5 cellular contexts compared by ENCODE assay signal in the genomic region with DNA sequence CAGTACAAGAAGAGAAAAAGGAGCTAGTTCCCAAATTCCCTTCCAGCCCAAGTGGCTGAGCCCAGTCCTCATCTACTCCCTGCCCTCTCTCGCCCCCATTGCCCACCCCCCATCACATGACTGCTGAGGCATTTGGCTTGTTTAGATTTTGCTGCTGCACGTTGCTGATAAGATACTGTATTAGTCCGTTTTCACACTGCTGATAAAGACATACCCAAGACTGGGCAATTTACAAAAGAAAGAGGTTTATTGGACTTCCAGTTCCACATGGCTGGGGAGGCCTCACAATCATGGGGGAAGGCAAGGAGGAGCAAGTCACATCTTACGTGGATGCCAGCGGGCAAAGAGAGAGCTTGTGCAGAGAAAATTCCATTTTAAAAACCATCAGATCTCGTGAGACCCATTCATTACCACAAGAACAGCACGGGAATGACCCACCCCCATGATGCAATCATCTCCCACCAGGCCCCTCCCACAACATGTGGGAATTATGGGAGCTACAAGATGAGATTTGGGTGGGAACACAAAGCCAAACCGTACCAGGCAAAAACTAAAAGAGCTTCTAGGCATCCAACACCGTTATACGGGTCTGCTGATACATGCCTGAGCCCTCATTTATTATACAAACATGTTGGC.
DNase-seq lines count a peak whose midpoint lies in the region; ATAC-seq, FAIRE-seq and TF ChIP-seq lines count a peak whose summit lies in the region.
"Not testable (repeated sequence)": the region's sequence is repeated elsewhere in the genome, so short reads cannot be mapped to it uniquely, and the experiment has no call there.

No MANE protein-coding gene starts in this region.

- intact Hi-C loops in K562 (cut with micrococcal nuclease): not testable (repeated sequence)

- not testable (repeated sequence) for H4K12ac ChIP-seq in trophoblast cell (ENCODE audit: low read depth, low read length)

- H3K9me1 ChIP-seq in K562 (ENCODE audit: control insufficient read depth, insufficient read depth, low read length): not testable (repeated sequence)

- H3K27ac ChIP-seq in K562 (ENCODE audit: extremely low read depth, low read depth, low read length); trophoblast cell (ENCODE audit: low read depth, low read length): not testable (repeated sequence)
- peak overlapping the region; percentile 67 for H3K27ac ChIP-seq in suprapubic skin

- peak; percentile 49; the same call in 2 of the 3 replicates for ATAC-seq in K562

- CTCF ChIA-PET in K562 (lab: Yijun Ruan, JAX; ENCODE audit: low intra/inter-chr PET ratio): not testable (repeated sequence)

- not testable (repeated sequence) for H4K91ac ChIP-seq in trophoblast cell (ENCODE audit: low read depth, low read length)

- not testable (repeated sequence) for H3K36me3 Mint-ChIP-seq in neural crest cell (ENCODE audit: low read depth)

- H3K23ac ChIP-seq in trophoblast cell (ENCODE audit: low read length): not testable (repeated sequence)

- TF ChIP-seq RAD21 in K562 (CRISPR knock-in tag; conservative IDR thresholded peaks at IDR 0.05 in 1 of 2, IDR thresholded peaks at IDR 0.05 in 1 of 2): not testable (repeated sequence)

- not testable (repeated sequence) for H4K8ac ChIP-seq in trophoblast cell (ENCODE audit: low read depth, low read length)

- not testable (repeated sequence) for H3K27me3 ChIP-seq in K562 (ENCODE audit: control insufficient read depth in 2 of 2, insufficient read depth in 2 of 2, low read length in 2 of 2); trophoblast cell (ENCODE audit: insufficient read depth, low read length); suprapubic skin

- H2BK5ac ChIP-seq in trophoblast cell (ENCODE audit: low read depth, low read length, poor library complexity): not testable (repeated sequence)

- DNase-seq in NCI-H748 (lab: John Stamatoyannopoulos, UW; ENCODE audit: unreplicated experiment) (peak; percentile 4), K562 (ENCODE audit: extremely low read depth in 1 of 4, low spot score in 3 of 4) (peak in 1 of 4 experiments; percentile 13)
- DNase-seq in neural crest cell (ENCODE audit: low read depth, low spot score); trophoblast cell; suprapubic skin (ENCODE audit: low spot score in 2 of 2): not testable (repeated sequence)

- peak overlapping the region; percentile 46 for H3K14ac ChIP-seq in trophoblast cell (ENCODE audit: low read length)

- BruUV-seq in K562 (replicated peaks; lab: Mats Ljungman, UMichigan): not testable (repeated sequence)

- not testable (repeated sequence) for H3K79me1 ChIP-seq in trophoblast cell (ENCODE audit: low read length)

- not testable (repeated sequence) for H3K9ac ChIP-seq in K562 (ENCODE audit: insufficient read depth in 1 of 2, low read depth in 2 of 2, low read length in 2 of 2); trophoblast cell (ENCODE audit: low read length)

- TF ChIP-seq CTCF in K562 (IDR thresholded peaks at IDR 0.05 in 2 of 3, conservative IDR thresholded peaks at IDR 0.05 in 1 of 3; ENCODE audit: insufficient read depth in 2 of 3, low read depth in 1 of 3, low read length in 3 of 3); neural crest cell (conservative IDR thresholded peaks at IDR 0.05); suprapubic skin (IDR thresholded peaks at IDR 0.05): not testable (repeated sequence)

- not testable (repeated sequence) for H3K4ac ChIP-seq in trophoblast cell (ENCODE audit: low read depth, low read length)

- not testable (repeated sequence) for FAIRE-seq in K562 (lab: Jason Lieb, UNC)

- peak overlapping the region; percentile 82 for H2BK12ac ChIP-seq in trophoblast cell (ENCODE audit: low read length)

- H2BK120ac ChIP-seq in trophoblast cell (ENCODE audit: insufficient read depth, low read length, poor library complexity): not testable (repeated sequence)

- not testable (repeated sequence) for H3K4me3 Mint-ChIP-seq in neural crest cell

- not testable (repeated sequence) for H3K4me1 Mint-ChIP-seq in neural crest cell

- H3K4me3 ChIP-seq in K562; trophoblast cell (ENCODE audit: low read depth, low read length); suprapubic skin: not testable (repeated sequence)

- not testable (repeated sequence) for H3K4me1 ChIP-seq in K562 (replicated peaks in 1 of 2; ENCODE audit: control insufficient read depth in 2 of 2, insufficient read depth in 2 of 2, low read length in 2 of 2); trophoblast cell (ENCODE audit: control insufficient read depth in 1 of 2, insufficient read depth in 2 of 2, low read length in 2 of 2)
- peaks cover 33% of the 10 kb centered on the region for H3K4me1 ChIP-seq in suprapubic skin

- H3K9me3 Mint-ChIP-seq in neural crest cell: not testable (repeated sequence)

- not testable (repeated sequence) for H2AFZ ChIP-seq in K562 (ENCODE audit: low read depth, low read length); trophoblast cell (ENCODE audit: insufficient read depth, low read length, poor library complexity)

- H3K18ac ChIP-seq in trophoblast cell (ENCODE audit: low read length): not testable (repeated sequence)

- H3K79me2 ChIP-seq in K562 (ENCODE audit: control insufficient read depth, insufficient read depth, low read length); trophoblast cell (ENCODE audit: control insufficient read depth, insufficient read depth, low read length, poor library complexity): not testable (repeated sequence)

- TF ChIP-seq EP300 in K562 (IDR thresholded peaks at IDR 0.05; ENCODE audit: low read length): peak; percentile 71
- TF ChIP-seq EP300 in suprapubic skin (IDR thresholded peaks at IDR 0.05): not testable (repeated sequence)

- not testable (repeated sequence) for H3K9me3 ChIP-seq in K562 (replicated peaks; ENCODE audit: control insufficient read depth, insufficient read depth, low read depth, low read length); trophoblast cell (ENCODE audit: insufficient read depth, low read depth, low read length); suprapubic skin

- in situ Hi-C loops in K562 (cut with MboI): not testable (repeated sequence)

- H4K20me1 ChIP-seq in K562 (replicated peaks; ENCODE audit: control insufficient read depth, insufficient read depth, low read length): not testable (repeated sequence)

- H3K27me3 Mint-ChIP-seq in neural crest cell (ENCODE audit: low read depth): not testable (repeated sequence)

- not testable (repeated sequence) for TF ChIP-seq POLR2A in K562 (conservative IDR thresholded peaks at IDR 0.05); suprapubic skin (IDR thresholded peaks at IDR 0.05)

- H3K4me2 ChIP-seq in K562 (ENCODE audit: insufficient read depth, low read length); trophoblast cell (ENCODE audit: low read length): not testable (repeated sequence)

- not testable (repeated sequence) for H3K36me3 ChIP-seq in K562 (ENCODE audit: control insufficient read depth, insufficient read depth, low read length); trophoblast cell (ENCODE audit: control insufficient read depth in 1 of 2, insufficient read depth in 2 of 2, low read length in 2 of 2); suprapubic skin

- H2AK5ac ChIP-seq in trophoblast cell (ENCODE audit: low read length): not testable (repeated sequence)

- POLR2A ChIA-PET in K562 (lab: Yijun Ruan, JAX): not testable (repeated sequence)

- H3K27ac Mint-ChIP-seq in neural crest cell (ENCODE audit: unreplicated experiment): peak overlapping the region; percentile 81

- WGBS in K562 (ENCODE audit: insufficient coverage, low coverage, missing lambda C conversion rate): 12% methylated on average over 10 of the region's 10 CpGs
- no CpG with 5 or more reads among the region's 10 CpGs for WGBS in trophoblast cell (ENCODE audit: extremely low coverage, insufficient coverage, insufficient read length)
- 83% methylated on average over 10 of the region's 10 CpGs for WGBS in suprapubic skin

TF ChIP-seq in K562, 482 proteins besides CTCF, POLR2A, EP300 and RAD21 (continues in another document):
- TF ChIP-seq KDM1A (IDR thresholded peaks at IDR 0.05): 0 out of 4 replicates have a peak, but pooled peaks of 1 of the 2 experiments have one; percentile 28
- TF ChIP-seq NFIC (IDR thresholded peaks at IDR 0.05): 0 out of 2 replicates have a peak, but pooled peaks have one; percentile 19
- peak; percentile 47; the same call in 1 of the 2 replicates for TF ChIP-seq CXXC5 (CRISPR knock-in tag; IDR thresholded peaks at IDR 0.05)
- not testable (repeated sequence) for TF ChIP-seq CEBPG (CRISPR knock-in tag; IDR thresholded peaks at IDR 0.05); FOXM1 (CRISPR knock-in tag; IDR thresholded peaks at IDR 0.05; ENCODE audit: low read depth)
- TF ChIP-seq CEBPG (tag; conservative IDR thresholded peaks at IDR 0.05 in 1 of 2, IDR thresholded peaks at IDR 0.05 in 1 of 2): peak in 1 of 2 experiments; percentile 60; a peak in 2 of 4 replicates
- TF ChIP-seq, protein P1, sequence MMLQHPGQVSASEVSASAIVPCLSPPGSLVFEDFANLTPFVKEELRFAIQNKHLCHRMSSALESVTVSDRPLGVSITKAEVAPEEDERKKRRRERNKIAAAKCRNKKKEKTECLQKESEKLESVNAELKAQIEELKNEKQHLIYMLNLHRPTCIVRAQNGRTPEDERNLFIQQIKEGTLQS (IDR thresholded peaks at IDR 0.05): peak; percentile 86
- TF ChIP-seq, protein P1 (CRISPR knock-in tag; conservative IDR thresholded peaks at IDR 0.05): not testable (repeated sequence)
- peak; percentile 78 for TF ChIP-seq CBFA2T3 (IDR thresholded peaks at IDR 0.05)
- TF ChIP-seq RCOR1 (IDR thresholded peaks at IDR 0.05; ENCODE audit: borderline replicate concordance in 1 of 2, low read depth in 2 of 2, low read length in 2 of 2): peak in 1 of 2 experiments; percentile 72; a peak in 2 of 4 replicates
- peak; percentile 58; the same call in 1 of the 2 replicates for TF ChIP-seq FOXM1 (IDR thresholded peaks at IDR 0.05; ENCODE audit: low read depth)
- peak; percentile 46; the same call in 1 of the 2 replicates for TF ChIP-seq FOSL1 (tag; conservative IDR thresholded peaks at IDR 0.05)
- peak; percentile 86 for TF ChIP-seq ARID1B (IDR thresholded peaks at IDR 0.05)
- peak in 1 of 2 experiments; percentile 46; a peak in 1 of 4 replicates for TF ChIP-seq TEAD1 (CRISPR knock-in tag; IDR thresholded peaks at IDR 0.05)
